Comparison of ENCODE assay signal across 19 cellular contexts in genomic region chr2:224293976-224294375, GRCh38.
A peak's percentile ranks its signal among the peaks of the same experiment; 100 is the strongest.
DNase-seq lines count a peak whose midpoint lies in the region; ATAC-seq and TF ChIP-seq lines count a peak whose summit lies in the region.
"Had no signal": no experiment of that assay in that cellular context is flagged by ENCODE, and none has a peak within 500 bp of the region (broad histone marks: within the 10 kb centered on the region; RNA-seq: fewer than 3 reads in every experiment).

No MANE protein-coding gene starts in this region.

- no peak overlapping the region for H3K27ac ChIP-seq in A673 (ENCODE audit: low read depth, low read length, poor library complexity, severe bottlenecking)
- H3K27ac ChIP-seq: 22Rv1, A549, BLaER1, HL-60 had no signal

- peaks cover 51% of the 10 kb centered on the region for H3K36me3 Mint-ChIP-seq in WTC11
- peaks cover 1% of the 10 kb centered on the region for H3K36me3 Mint-ChIP-seq in activated CD4-positive, alpha-beta memory T cell treated with anti-CD3 and anti-CD28 coated beads for 36 hours
- H3K36me3 Mint-ChIP-seq: CD14-positive monocyte; CD4-positive, alpha-beta memory T cell had no signal

- TF ChIP-seq CTCF in A673 (conservative IDR thresholded peaks at IDR 0.05; ENCODE audit: low read depth, low read length): no peak
- no peak for TF ChIP-seq CTCF in WTC11 (IDR thresholded peaks at IDR 0.05)

- DNase-seq in A673 (ENCODE audit: low spot score) (peak; percentile 23), NCI-H524 treated with DMSO at 0.1 percent for 48 hours (lab: John Stamatoyannopoulos, UW) (peak; percentile 6), WTC11 (ENCODE audit: low spot score) (no peak), midbrain (lab: John Stamatoyannopoulos, UW) (peak; percentile 3)
- DNase-seq in activated CD4-positive, alpha-beta memory T cell treated with anti-CD3 and anti-CD28 coated beads for 36 hours: no peak
- DNase-seq in activated CD8-positive, alpha-beta memory T cell treated with anti-CD3 and anti-CD28 coated beads, Interleukin-2, amount 50 U/mL, for 4 hours: no peak
- DNase-seq: Calu3; CD4-positive, alpha-beta memory T cell; DMS79 treated with DMSO at 0.1 percent for 48 hours; GF-D8; GOT3; H9 had no signal

- CTCF ChIA-PET in A673 (lab: Charles Lee): interaction anchor here (1.0 kb wide), 1 partner anchor 9 kb away, joined by 3 read pairs; no protein-coding TSS in a partner anchor
- CTCF ChIA-PET in WTC11 (lab: Charles Lee): no interaction called here
- CTCF ChIA-PET in activated CD4-positive, alpha-beta memory T cell treated with anti-CD3 and anti-CD28 coated beads for 36 hours (lab: Charles Lee): interaction anchor here (1.5 kb wide), 1 partner anchor 300 kb away, joined by 5 read pairs; no protein-coding TSS in a partner anchor

- peaks cover 15% of the 10 kb centered on the region for H3K4me1 Mint-ChIP-seq in WTC11
- no peaks in the 10 kb centered on the region for H3K4me1 Mint-ChIP-seq in activated CD4-positive, alpha-beta memory T cell treated with anti-CD3 and anti-CD28 coated beads for 36 hours (ENCODE audit: low read depth)
- H3K4me1 Mint-ChIP-seq: CD4-positive, alpha-beta memory T cell had no signal

- intact Hi-C loops in A673 (cut with micrococcal nuclease; ENCODE audit: unreplicated experiment): no loop called here
- intact Hi-C loops in activated CD4-positive, alpha-beta memory T cell treated with anti-CD3 and anti-CD28 coated beads for 36 hours (cut with micrococcal nuclease): no loop called here

- no peaks in the 10 kb centered on the region for H3K4me1 ChIP-seq in A673 (ENCODE audit: insufficient read depth, low read length, poor library complexity, severe bottlenecking)
- H3K4me1 ChIP-seq: A549, BLaER1 had no signal

- H3K9me3 Mint-ChIP-seq in WTC11: peaks cover 51% of the 10 kb centered on the region
- H3K9me3 Mint-ChIP-seq in activated CD4-positive, alpha-beta memory T cell treated with anti-CD3 and anti-CD28 coated beads for 36 hours: peaks cover 10% of the 10 kb centered on the region

- no peaks in the 10 kb centered on the region for H3K9me3 ChIP-seq in A673 (ENCODE audit: low read depth, low read length, poor library complexity, severe bottlenecking)
- H3K9me3 ChIP-seq: A549 had no signal

- POLR2A ChIA-PET in A673 (lab: Charles Lee; ENCODE audit: low non-redundant PET) (no interaction called here), WTC11 (lab: Charles Lee) (no interaction called here)
- POLR2A ChIA-PET in activated CD4-positive, alpha-beta memory T cell treated with anti-CD3 and anti-CD28 coated beads for 36 hours (lab: Charles Lee): no interaction called here

- no peak overlapping the region for H3K4me3 ChIP-seq in A673 (ENCODE audit: low read depth, low read length, poor library complexity, severe bottlenecking)
- H3K4me3 ChIP-seq: A549, BLaER1 had no signal

- no peaks in the 10 kb centered on the region; the same call in 1 of the 2 replicates for H3K27me3 Mint-ChIP-seq in WTC11 (ENCODE audit: low read depth)
- peaks cover 17% of the 10 kb centered on the region for H3K27me3 Mint-ChIP-seq in activated CD4-positive, alpha-beta memory T cell treated with anti-CD3 and anti-CD28 coated beads for 36 hours

- H3K4me3 Mint-ChIP-seq in WTC11: 0 out of 2 replicates have a peak overlapping the region, but pooled peaks have one; percentile 2
- no peak overlapping the region for H3K4me3 Mint-ChIP-seq in activated CD4-positive, alpha-beta memory T cell treated with anti-CD3 and anti-CD28 coated beads for 36 hours
- H3K4me3 Mint-ChIP-seq: CD14-positive monocyte; CD4-positive, alpha-beta memory T cell; H9 had no signal

- BruUV-seq in A673 (replicated peaks; lab: Mats Ljungman, UMichigan): no TSS peak

- H3K36me3 ChIP-seq in A673 (ENCODE audit: insufficient read depth, low read length, poor library complexity, severe bottlenecking): no peaks in the 10 kb centered on the region
- H3K36me3 ChIP-seq: BLaER1 had no signal

- H3K27me3 ChIP-seq in A673 (replicated peaks; ENCODE audit: insufficient read depth, low read depth, low read length, poor library complexity): no peaks in the 10 kb centered on the region
- H3K27me3 ChIP-seq: BLaER1 had no signal

- no peak overlapping the region for H3K27ac Mint-ChIP-seq in WTC11
- H3K27ac Mint-ChIP-seq in activated CD4-positive, alpha-beta memory T cell treated with anti-CD3 and anti-CD28 coated beads for 36 hours: no peak overlapping the region
- H3K27ac Mint-ChIP-seq: CD14-positive monocyte; CD4-positive, alpha-beta memory T cell had no signal

- peak; percentile 74 for ATAC-seq in WTC11
- ATAC-seq in HG03354 (IDR thresholded peaks at IDR 0.05; ENCODE audit: poor library complexity, severe bottlenecking, unreplicated experiment): no peak
- no peak for ATAC-seq in HG02885 (IDR thresholded peaks at IDR 0.05; ENCODE audit: poor library complexity, unreplicated experiment)
- ATAC-seq: A549 had no signal

TF ChIP-seq in WTC11, 78 proteins besides CTCF, POLR2A, EP300 and RAD21 (continues in another document):
- TF ChIP-seq ZNF671 (CRISPR knock-in tag; IDR thresholded peaks at IDR 0.05): no peak
- TF ChIP-seq ELF4 (CRISPR knock-in tag; IDR thresholded peaks at IDR 0.05; ENCODE audit: low read depth): no peak
- no peak for TF ChIP-seq SOX15 (CRISPR knock-in tag; IDR thresholded peaks at IDR 0.05)
- TF ChIP-seq ZNF232 (CRISPR knock-in tag; IDR thresholded peaks at IDR 0.05): no peak
- TF ChIP-seq KAT7 (CRISPR knock-in tag; IDR thresholded peaks at IDR 0.05; ENCODE audit: borderline replicate concordance): no peak
- TF ChIP-seq, protein P1, sequence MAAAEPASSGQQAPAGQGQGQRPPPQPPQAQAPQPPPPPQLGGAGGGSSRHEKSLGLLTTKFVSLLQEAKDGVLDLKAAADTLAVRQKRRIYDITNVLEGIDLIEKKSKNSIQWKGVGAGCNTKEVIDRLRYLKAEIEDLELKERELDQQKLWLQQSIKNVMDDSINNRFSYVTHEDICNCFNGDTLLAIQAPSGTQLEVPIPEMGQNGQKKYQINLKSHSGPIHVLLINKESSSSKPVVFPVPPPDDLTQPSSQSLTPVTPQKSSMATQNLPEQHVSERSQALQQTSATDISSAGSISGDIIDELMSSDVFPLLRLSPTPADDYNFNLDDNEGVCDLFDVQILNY (CRISPR knock-in tag; IDR thresholded peaks at IDR 0.05): no peak
- TF ChIP-seq MXD4 (CRISPR knock-in tag; IDR thresholded peaks at IDR 0.05; ENCODE audit: borderline replicate concordance): no peak
- no peak for TF ChIP-seq TEAD1 (CRISPR knock-in tag; IDR thresholded peaks at IDR 0.05)
- no peak for TF ChIP-seq ZNF317 (CRISPR knock-in tag; IDR thresholded peaks at IDR 0.05; ENCODE audit: borderline replicate concordance, low read depth)
- TF ChIP-seq JUN (CRISPR knock-in tag; IDR thresholded peaks at IDR 0.05): no peak
- no peak for TF ChIP-seq HMGXB4 (CRISPR knock-in tag; IDR thresholded peaks at IDR 0.05)
- TF ChIP-seq ZSCAN18 (CRISPR knock-in tag; IDR thresholded peaks at IDR 0.05): no peak
- TF ChIP-seq, protein P2, sequence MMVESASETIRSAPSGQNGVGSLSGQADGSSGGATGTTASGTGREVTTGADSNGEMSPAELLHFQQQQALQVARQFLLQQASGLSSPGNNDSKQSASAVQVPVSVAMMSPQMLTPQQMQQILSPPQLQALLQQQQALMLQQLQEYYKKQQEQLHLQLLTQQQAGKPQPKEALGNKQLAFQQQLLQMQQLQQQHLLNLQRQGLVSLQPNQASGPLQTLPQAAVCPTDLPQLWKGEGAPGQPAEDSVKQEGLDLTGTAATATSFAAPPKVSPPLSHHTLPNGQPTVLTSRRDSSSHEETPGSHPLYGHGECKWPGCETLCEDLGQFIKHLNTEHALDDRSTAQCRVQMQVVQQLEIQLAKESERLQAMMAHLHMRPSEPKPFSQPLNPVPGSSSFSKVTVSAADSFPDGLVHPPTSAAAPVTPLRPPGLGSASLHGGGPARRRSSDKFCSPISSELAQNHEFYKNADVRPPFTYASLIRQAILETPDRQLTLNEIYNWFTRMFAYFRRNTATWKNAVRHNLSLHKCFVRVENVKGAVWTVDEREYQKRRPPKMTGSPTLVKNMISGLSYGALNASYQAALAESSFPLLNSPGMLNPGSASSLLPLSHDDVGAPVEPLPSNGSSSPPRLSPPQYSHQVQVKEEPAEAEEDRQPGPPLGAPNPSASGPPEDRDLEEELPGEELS (CRISPR knock-in tag; IDR thresholded peaks at IDR 0.05): no peak
- no peak for TF ChIP-seq TCF7 (CRISPR knock-in tag; IDR thresholded peaks at IDR 0.05; ENCODE audit: low read depth)
- TF ChIP-seq JAZF1 (CRISPR knock-in tag; IDR thresholded peaks at IDR 0.05): no peak

Comparison
In these comparisons a context has a peak if more than half of its experiments do, and no peak if none do; other contexts are left out.
1. DNase-seq: peak in A673 (single experiment), NCI-H524 treated with DMSO at 0.1 percent for 48 hours (single experiment) and midbrain (single experiment); none in WTC11 (single experiment), activated CD4-positive, alpha-beta memory T cell treated with anti-CD3 and anti-CD28 coated beads for 36 hours (single experiment) and activated CD8-positive, alpha-beta memory T cell treated with anti-CD3 and anti-CD28 coated beads, Interleukin-2, amount 50 U/mL, for 4 hours (single experiment).